17 cellular contexts compared by ENCODE assay signal in genomic region chr11:47336595-47336994, GRCh38. TPM values are rescaled to one million over a fixed set of nuclear protein-coding genes. Genes with fewer than 3 reads are reported as not detected.
A peak's percentile ranks its signal among the peaks of the same experiment; 100 is the strongest.
DNase-seq lines count a peak whose midpoint lies in the region; ATAC-seq, FAIRE-seq and TF ChIP-seq lines count a peak whose summit lies in the region.
"Had no signal": no experiment of that assay in that cellular context is flagged by ENCODE, and none has a peak within 500 bp of the region (broad histone marks: within the 10 kb centered on the region; RNA-seq: fewer than 3 reads in every experiment).

No MANE protein-coding gene starts in this region.

- H3K9me1 ChIP-seq in K562 (ENCODE audit: control insufficient read depth, insufficient read depth, low read length), result no peaks in the 10 kb centered on the region

- H3K27ac ChIP-seq in HepG2 (ENCODE audit: extremely low read length, insufficient read depth, low read length) (no peak overlapping the region), right lobe of liver (no peak overlapping the region), K562 (ENCODE audit: extremely low read depth, low read depth, low read length) (no peak overlapping the region; the same call in 2 of the 3 replicates), kidney (ENCODE audit: low read depth in 2 of 2, low read length in 2 of 2) (no peak overlapping the region)
- H3K27ac ChIP-seq: GM23248 had no signal

- H3K9me3 ChIP-seq in HepG2 (ENCODE audit: low read length), result no peaks in the 10 kb centered on the region
- H3K9me3 ChIP-seq in right lobe of liver, result no peaks in the 10 kb centered on the region
- no peaks in the 10 kb centered on the region for H3K9me3 ChIP-seq in K562 (replicated peaks; ENCODE audit: control insufficient read depth, insufficient read depth, low read depth, low read length)
- no peaks in the 10 kb centered on the region for H3K9me3 ChIP-seq in kidney (ENCODE audit: control insufficient read depth in 1 of 2, low read length in 2 of 2)
- H3K9me3 ChIP-seq: Caco-2 had no signal

- no peak for TF ChIP-seq CTCF in HepG2 (CRISPR knock-in tag; IDR thresholded peaks at IDR 0.05)
- TF ChIP-seq CTCF in right lobe of liver (IDR thresholded peaks at IDR 0.05), result no peak
- no peak for TF ChIP-seq CTCF in K562 (IDR thresholded peaks at IDR 0.05 in 2 of 3, conservative IDR thresholded peaks at IDR 0.05 in 1 of 3; ENCODE audit: insufficient read depth in 2 of 3, low read depth in 1 of 3, low read length in 3 of 3)
- no peak for TF ChIP-seq CTCF in kidney (IDR thresholded peaks at IDR 0.05; ENCODE audit: borderline replicate concordance, extremely low read depth, insufficient read depth)

- TF ChIP-seq RAD21 in HepG2 (CRISPR knock-in tag; IDR thresholded peaks at IDR 0.05), result no peak
- TF ChIP-seq RAD21 in K562 (CRISPR knock-in tag; conservative IDR thresholded peaks at IDR 0.05 in 1 of 2, IDR thresholded peaks at IDR 0.05 in 1 of 2), result no peak

- in situ Hi-C loops in HepG2 (cut with HindIII; ENCODE audit: extremely low pct_ligation_motif_present, low pct_unique_long_range_greater_than_20kb), result no loop called here
- in situ Hi-C loops in K562 (cut with MboI), result no loop called here

- H4K20me1 ChIP-seq in HepG2 (ENCODE audit: insufficient read depth, low read length) (no peaks in the 10 kb centered on the region), K562 (replicated peaks; ENCODE audit: control insufficient read depth, insufficient read depth, low read length) (no peaks in the 10 kb centered on the region)

- CTCF ChIA-PET in HepG2 (lab: Yijun Ruan, JAX; ENCODE audit: low intra/inter-chr PET ratio, low total read pairs) (no interaction called here), K562 (lab: Yijun Ruan, JAX; ENCODE audit: low intra/inter-chr PET ratio) (interaction anchor here (0.6 kb wide), 1 partner anchor 18 kb away, joined by 3 read pairs; no protein-coding TSS in a partner anchor)

- intact Hi-C loops in HepG2 (cut with micrococcal nuclease; ENCODE audit: unreplicated experiment) (no loop called here), right lobe of liver (cut with DNase I) (no loop called here), K562 (cut with micrococcal nuclease) (no loop called here), kidney (cut with DNase I) (no loop called here)

- H3K27me3 ChIP-seq in HepG2 (ENCODE audit: control insufficient read depth in 1 of 2, insufficient read depth in 2 of 2, low read length in 2 of 2) (peaks cover 5 to 23% of the 10 kb centered on the region in 2 experiments; a peak in 3 of 5 replicates), right lobe of liver (no peaks in the 10 kb centered on the region), K562 (ENCODE audit: control insufficient read depth in 2 of 2, insufficient read depth in 2 of 2, low read length in 2 of 2) (no peaks in the 10 kb centered on the region)

- H3K4me2 ChIP-seq in HepG2 (ENCODE audit: low read depth, low read length) (no peak overlapping the region), K562 (ENCODE audit: insufficient read depth, low read length) (no peak overlapping the region; the same call in 1 of the 2 replicates)

- POLR2A ChIA-PET in HepG2 (lab: Yijun Ruan, JAX) (no interaction called here), K562 (lab: Yijun Ruan, JAX) (interaction anchor here (0.6 to 1.3 kb wide), 2 partner anchors 155 to 404 kb away, joined by 3 read pairs; no protein-coding TSS in a partner anchor)

- H3K4me3 ChIP-seq in HepG2 (replicated peaks in 1 of 3; ENCODE audit: insufficient read depth in 1 of 3, low read depth in 2 of 3, low read length in 3 of 3) (no peak overlapping the region), right lobe of liver (no peak overlapping the region), K562 (no peak overlapping the region), kidney (ENCODE audit: low read length in 2 of 2) (no peak overlapping the region)
- H3K4me3 ChIP-seq: GM12878, GM23248 had no signal

- DNase-seq in HepG2 (ENCODE audit: low spot score), result no peak
- no peak for DNase-seq in right lobe of liver
- no peak for DNase-seq in K562 (ENCODE audit: extremely low read depth in 1 of 4, low spot score in 3 of 4)
- DNase-seq in kidney, result peak; percentile 62
- no peak for DNase-seq in mesenteric fat pad (ENCODE audit: low spot score)
- no peak for DNase-seq in SIG-M5 treated with dmso at 0.1 percent for 504 hours (lab: John Stamatoyannopoulos, UW; ENCODE audit: unreplicated experiment)
- DNase-seq: GM23248, IMR-90 had no signal

- no peak for TF ChIP-seq EP300 in HepG2 (IDR thresholded peaks at IDR 0.05; ENCODE audit: low read depth in 2 of 2, low read length in 2 of 2)
- TF ChIP-seq EP300 in HepG2 (CRISPR knock-in tag; IDR thresholded peaks at IDR 0.05; ENCODE audit: borderline replicate concordance), result no peak
- TF ChIP-seq EP300 in K562 (IDR thresholded peaks at IDR 0.05; ENCODE audit: low read length), result no peak

- FAIRE-seq in HepG2 (lab: Jason Lieb, UNC) (no peak), K562 (lab: Jason Lieb, UNC) (no peak), kidney (lab: Jason Lieb, UNC) (no peak)
- FAIRE-seq: GM12878, GM18507, H54 had no signal

- no peak overlapping the region for H3K9ac ChIP-seq in HepG2 (ENCODE audit: insufficient read depth, low read depth, low read length)
- peak overlapping the region in 1 of 2 experiments; percentile 48; a peak in 1 of 4 replicates for H3K9ac ChIP-seq in K562 (ENCODE audit: insufficient read depth in 1 of 2, low read depth in 2 of 2, low read length in 2 of 2)
- H3K9ac ChIP-seq in kidney (ENCODE audit: low read length in 2 of 2), result no peak overlapping the region
- H3K9ac ChIP-seq: GM23248 had no signal

- H3K36me3 ChIP-seq in HepG2 (replicated peaks in 1 of 2; ENCODE audit: control insufficient read depth in 1 of 2, insufficient read depth in 2 of 2, low read length in 2 of 2) (no peaks in the 10 kb centered on the region), right lobe of liver (no peaks in the 10 kb centered on the region), K562 (ENCODE audit: control insufficient read depth, insufficient read depth, low read length) (no peaks in the 10 kb centered on the region), kidney (ENCODE audit: control insufficient read depth in 1 of 2, insufficient read depth in 2 of 2, low read length in 2 of 2) (no peaks in the 10 kb centered on the region)

- WGBS in HepG2 (ENCODE audit: low lambda C conversion rate), result 50% methylated on average over 2 of the region's 4 CpGs
- WGBS in right lobe of liver (ENCODE audit: insufficient coverage, low coverage, low lambda C conversion rate, missing lambda C conversion rate), result 60% methylated on average over 1 of the region's 4 CpGs
- 49% methylated on average over 4 of the region's 4 CpGs for WGBS in K562 (ENCODE audit: insufficient coverage, low coverage, missing lambda C conversion rate)

- no peak for TF ChIP-seq POLR2A in HepG2 (IDR thresholded peaks at IDR 0.05; ENCODE audit: insufficient read depth in 1 of 2, low read depth in 2 of 2, low read length in 2 of 2)
- no peak for TF ChIP-seq POLR2A in right lobe of liver (IDR thresholded peaks at IDR 0.05)
- TF ChIP-seq POLR2A in K562 (conservative IDR thresholded peaks at IDR 0.05), result no peak

- no TSS peak for BruUV-seq in HepG2 (replicated peaks; lab: Mats Ljungman, UMichigan)
- no TSS peak for BruUV-seq in K562 (replicated peaks; lab: Mats Ljungman, UMichigan)

- ATAC-seq in HepG2, result no peak
- no peak for ATAC-seq in right lobe of liver
- ATAC-seq in K562, result no peak
- ATAC-seq in HG03175 (IDR thresholded peaks at IDR 0.05; ENCODE audit: unreplicated experiment), result no peak
- ATAC-seq: CD8-positive, alpha-beta T cell; GM12878 had no signal

- H2AFZ ChIP-seq in HepG2 (ENCODE audit: low read length), result no peak overlapping the region
- peak overlapping the region; percentile 65; the same call in 1 of the 2 replicates for H2AFZ ChIP-seq in K562 (ENCODE audit: low read depth, low read length)
- H2AFZ ChIP-seq: GM23248 had no signal

- H3K4me1 ChIP-seq in HepG2 (ENCODE audit: insufficient read depth, low read length), result peaks cover 16% of the 10 kb centered on the region
- H3K4me1 ChIP-seq in right lobe of liver, result no peaks in the 10 kb centered on the region
- H3K4me1 ChIP-seq in K562 (replicated peaks in 1 of 2; ENCODE audit: control insufficient read depth in 2 of 2, insufficient read depth in 2 of 2, low read length in 2 of 2), result peaks cover 6 to 51% of the 10 kb centered on the region in 2 experiments; a peak in 3 of 5 replicates
- H3K4me1 ChIP-seq in kidney (ENCODE audit: control insufficient read depth in 1 of 2, insufficient read depth in 1 of 2, low read depth in 1 of 2, low read length in 2 of 2), result no peaks in the 10 kb centered on the region

- H3K79me2 ChIP-seq in HepG2 (ENCODE audit: insufficient read depth, low read length) (no peaks in the 10 kb centered on the region), K562 (ENCODE audit: control insufficient read depth, insufficient read depth, low read length) (no peaks in the 10 kb centered on the region)

RNA-seq across cellular contexts. Expression of gene MYBPC3, which starts 15.9 kb away (rescaled TPM):
- total RNA-seq in HepG2 (2016; rRNA removed; fragmentation: Illumina TruSeq; extraction: Trizol) (not detected in 2 replicates), right lobe of liver (under 1 TPM in 5 of 6 experiments, not detected in 1; 0.04 to 0.24 (median 0.13) TPM), K562 (2014; rRNA removed) (not detected in 2 replicates), K562 (2014; rRNA removed; fragmentation: Illumina TruSeq; extraction: Trizol) (not detected in 2 replicates), K562 (2015; rRNA removed; fragmentation: Illumina TruSeq; extraction: Trizol) (not detected in 2 replicates), K562 (2021) (not detected in 2 replicates), kidney (0.19 TPM), mesenteric fat pad (0.48 TPM)
- not detected in 2 replicates for total RNA-seq in HepG2 (2016; cell fraction: cytosol; rRNA removed; fragmentation: Illumina TruSeq; extraction: Trizol; ENCODE audit: low read depth)
- total RNA-seq in HepG2 (2016; cell fraction: insoluble cytoplasmic fraction; rRNA removed; fragmentation: Illumina TruSeq; extraction: Trizol), result not detected in 2 replicates
- total RNA-seq in HepG2 (2016; cell fraction: membrane; rRNA removed; fragmentation: Illumina TruSeq; extraction: Trizol), result not detected in 2 replicates
- total RNA-seq in HepG2 (2016; cell fraction: nucleus; rRNA removed; fragmentation: Illumina TruSeq; extraction: Trizol), result not detected in 2 replicates
- polyA plus RNA-seq in HepG2 (2011; rRNA removed) (0.01 TPM in 1 of 2 replicates, not detected in the other), K562 (2011; rRNA removed) (0.07 TPM in 1 of 2 replicates, not detected in the other), K562 (2014; fragmentation: Illumina TruSeq; extraction: Trizol) (not detected in 2 replicates), K562 (2014; fragmentation: Nextera tagmentation; extraction: Ambion mirVana) (not detected), K562 (2014; rRNA removed) (0.01 TPM in 1 of 2 replicates, not detected in the other), kidney (ENCODE audit: insufficient read depth, low read depth, low replicate concordance) (0.52 TPM)
- polyA plus RNA-seq in HepG2 (2011; cell fraction: cytosol; rRNA removed), result not detected in 2 replicates
- polyA plus RNA-seq in HepG2 (2011; cell fraction: nucleus; rRNA removed), result not detected in 2 replicates
- polyA plus RNA-seq in HepG2 (2012), result not detected in 2 replicates
- polyA plus RNA-seq in HepG2 (2016; cell fraction: cytosol; fragmentation: Illumina TruSeq; extraction: Trizol; ENCODE audit: low read depth), result not detected in 2 replicates
- polyA plus RNA-seq in HepG2 (2016; cell fraction: insoluble cytoplasmic fraction; fragmentation: Illumina TruSeq; extraction: Trizol; ENCODE audit: low read depth), result not detected in 2 replicates
- polyA plus RNA-seq in HepG2 (2016; cell fraction: membrane; fragmentation: Illumina TruSeq; extraction: Trizol; ENCODE audit: low read depth), result not detected in 2 replicates
- not detected in 2 replicates for polyA plus RNA-seq in HepG2 (2016; cell fraction: nucleus; fragmentation: Illumina TruSeq; extraction: Trizol; ENCODE audit: insufficient read depth, low read depth)
- polyA minus RNA-seq in HepG2 (2011; rRNA and poly(A)+ RNA removed; ENCODE audit: low replicate concordance), result not detected in 2 replicates
- not detected in 2 replicates for polyA minus RNA-seq in HepG2 (2011; cell fraction: cytosol; rRNA and poly(A)+ RNA removed)
- polyA minus RNA-seq in HepG2 (2011; cell fraction: nucleus; rRNA and poly(A)+ RNA removed), result not detected in 2 replicates
- 0.12 TPM in 1 of 2 replicates, not detected in the other for total RNA-seq in K562 (2011; cell fraction: chromatin; rRNA removed; ENCODE audit: low replicate concordance)
- 0.13 TPM in 1 of 2 replicates, not detected in the other for total RNA-seq in K562 (2011; cell fraction: nucleolus; rRNA removed)
- total RNA-seq in K562 (2011; cell fraction: nucleoplasm; rRNA removed), result 0.07 TPM in 1 of 2 replicates, not detected in the other
- 0.03 and 0.04 TPM in 2 replicates for polyA plus RNA-seq in K562 (2011; cell fraction: cytosol; rRNA removed)
- polyA plus RNA-seq in K562 (2011; cell fraction: nucleus; rRNA removed), result 0.13 and 0.31 TPM in 2 replicates
- polyA plus RNA-seq in K562 (2012), result 0.06 TPM in 1 of 2 replicates, not detected in the other
- not detected in 2 replicates for polyA minus RNA-seq in K562 (2011; rRNA and poly(A)+ RNA removed)
- not detected in 2 replicates for polyA minus RNA-seq in K562 (2011; cell fraction: cytosol; rRNA and poly(A)+ RNA removed)
- not detected in 2 replicates for polyA minus RNA-seq in K562 (2011; cell fraction: nucleus; rRNA and poly(A)+ RNA removed)
- total RNA-seq: A673; Caco-2; CD8-positive, alpha-beta T cell; G401; GM12878; GM23248; IMR-90 had no signal
- polyA plus RNA-seq: BJ, GM23248, IMR-90 had no signal

RNA-seq across cellular contexts. Expression of gene SPI1, which starts 41.8 kb away (rescaled TPM):
- total RNA-seq in HepG2 (2016; rRNA removed; fragmentation: Illumina TruSeq; extraction: Trizol) (not detected in 2 replicates), right lobe of liver (10 to 100 TPM in 3 of 6 experiments, 1 to 10 TPM in 3; 7.5 to 29.1 (median 10.1) TPM), K562 (2014; rRNA removed) (23.4 and 32.6 TPM in 2 replicates), K562 (2014; rRNA removed; fragmentation: Illumina TruSeq; extraction: Trizol) (2.8 and 3.2 TPM in 2 replicates), K562 (2015; rRNA removed; fragmentation: Illumina TruSeq; extraction: Trizol) (10.3 and 12.5 TPM in 2 replicates), K562 (2021) (30.7 and 33.7 TPM in 2 replicates), kidney (39.8 TPM), mesenteric fat pad (74.7 TPM)
- not detected in 2 replicates for total RNA-seq in HepG2 (2016; cell fraction: cytosol; rRNA removed; fragmentation: Illumina TruSeq; extraction: Trizol; ENCODE audit: low read depth)
- not detected in 2 replicates for total RNA-seq in HepG2 (2016; cell fraction: insoluble cytoplasmic fraction; rRNA removed; fragmentation: Illumina TruSeq; extraction: Trizol)
- not detected in 2 replicates for total RNA-seq in HepG2 (2016; cell fraction: membrane; rRNA removed; fragmentation: Illumina TruSeq; extraction: Trizol)
- total RNA-seq in HepG2 (2016; cell fraction: nucleus; rRNA removed; fragmentation: Illumina TruSeq; extraction: Trizol), result not detected in 2 replicates
- polyA plus RNA-seq in HepG2 (2011; rRNA removed) (not detected in 2 replicates), K562 (2011; rRNA removed) (8.6 and 28.6 TPM in 2 replicates), K562 (2014; fragmentation: Illumina TruSeq; extraction: Trizol) (16.0 and 32.1 TPM in 2 replicates), K562 (2014; fragmentation: Nextera tagmentation; extraction: Ambion mirVana) (under 1 TPM; 0.10 to 0.11 TPM), K562 (2014; rRNA removed) (16.2 and 21.9 TPM in 2 replicates), kidney (ENCODE audit: insufficient read depth, low read depth, low replicate concordance) (7.3 TPM)
- not detected in 2 replicates for polyA plus RNA-seq in HepG2 (2011; cell fraction: cytosol; rRNA removed)
- polyA plus RNA-seq in HepG2 (2011; cell fraction: nucleus; rRNA removed), result not detected in 2 replicates
- not detected in 2 replicates for polyA plus RNA-seq in HepG2 (2012)
- not detected in 2 replicates for polyA plus RNA-seq in HepG2 (2016; cell fraction: cytosol; fragmentation: Illumina TruSeq; extraction: Trizol; ENCODE audit: low read depth)
- not detected in 2 replicates for polyA plus RNA-seq in HepG2 (2016; cell fraction: insoluble cytoplasmic fraction; fragmentation: Illumina TruSeq; extraction: Trizol; ENCODE audit: low read depth)
- not detected in 2 replicates for polyA plus RNA-seq in HepG2 (2016; cell fraction: membrane; fragmentation: Illumina TruSeq; extraction: Trizol; ENCODE audit: low read depth)
- polyA plus RNA-seq in HepG2 (2016; cell fraction: nucleus; fragmentation: Illumina TruSeq; extraction: Trizol; ENCODE audit: insufficient read depth, low read depth), result not detected in 2 replicates
- 0.61 and 0.70 TPM in 2 replicates for polyA minus RNA-seq in HepG2 (2011; rRNA and poly(A)+ RNA removed; ENCODE audit: low replicate concordance)
- not detected in 2 replicates for polyA minus RNA-seq in HepG2 (2011; cell fraction: cytosol; rRNA and poly(A)+ RNA removed)
- polyA minus RNA-seq in HepG2 (2011; cell fraction: nucleus; rRNA and poly(A)+ RNA removed), result not detected in 2 replicates
- total RNA-seq in K562 (2011; cell fraction: chromatin; rRNA removed; ENCODE audit: low replicate concordance), result 12.0 and 16.1 TPM in 2 replicates
- total RNA-seq in K562 (2011; cell fraction: nucleolus; rRNA removed), result 11.0 and 11.2 TPM in 2 replicates
- total RNA-seq in K562 (2011; cell fraction: nucleoplasm; rRNA removed), result 18.0 and 31.5 TPM in 2 replicates
- 28.0 and 35.1 TPM in 2 replicates for polyA plus RNA-seq in K562 (2011; cell fraction: cytosol; rRNA removed)
- polyA plus RNA-seq in K562 (2011; cell fraction: nucleus; rRNA removed), result 24.3 and 25.6 TPM in 2 replicates
- 20.6 and 54.3 TPM in 2 replicates for polyA plus RNA-seq in K562 (2012)
- polyA minus RNA-seq in K562 (2011; rRNA and poly(A)+ RNA removed), result 21.0 and 25.6 TPM in 2 replicates
- 22.7 and 32.9 TPM in 2 replicates for polyA minus RNA-seq in K562 (2011; cell fraction: cytosol; rRNA and poly(A)+ RNA removed)
- polyA minus RNA-seq in K562 (2011; cell fraction: nucleus; rRNA and poly(A)+ RNA removed), result 6.5 and 12.0 TPM in 2 replicates
- total RNA-seq: A673, Caco-2, G401, GM23248, IMR-90 had no signal
- polyA plus RNA-seq: BJ, IMR-90 had no signal
